ENCODE assay signal across 8 cellular contexts in the genomic region with DNA sequence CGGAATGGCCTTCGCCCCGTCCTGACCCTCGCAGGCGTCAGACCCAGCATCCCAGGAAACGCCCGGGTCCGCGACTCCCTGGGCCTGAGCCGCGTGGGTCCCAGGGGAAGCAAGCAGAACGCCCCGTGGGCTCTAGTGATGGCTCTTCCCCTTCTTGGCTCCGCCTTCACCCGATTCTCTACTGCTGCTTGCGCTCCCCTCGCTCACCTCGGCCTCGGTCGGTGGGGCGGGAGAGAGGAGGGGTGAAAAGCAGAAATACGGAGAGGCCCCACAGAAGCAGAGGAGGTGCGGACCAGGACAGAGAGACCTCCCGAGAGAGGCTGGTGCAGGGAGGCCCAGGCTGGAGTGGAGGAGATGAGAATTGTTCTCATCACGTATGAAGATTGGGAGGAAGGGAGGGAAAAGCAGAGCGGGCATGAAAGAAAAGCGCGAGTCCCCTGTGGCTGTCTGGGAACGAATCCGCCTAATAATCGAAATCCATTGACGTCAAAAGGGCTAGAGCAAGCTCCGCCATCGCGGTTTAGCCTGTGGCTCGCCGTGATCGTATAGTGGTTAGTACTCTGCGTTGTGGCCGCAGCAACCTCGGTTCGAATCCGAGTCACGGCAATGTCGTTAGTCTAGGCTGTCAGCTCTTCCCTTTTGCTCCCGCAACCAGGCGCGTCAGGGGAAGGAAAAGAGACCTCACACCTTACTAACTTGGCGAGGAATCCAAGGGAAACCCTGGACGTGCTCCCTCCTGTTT.
A peak's percentile ranks its signal among the peaks of the same experiment; 100 is the strongest.
DNase-seq lines count a peak whose midpoint lies in the region; ATAC-seq and TF ChIP-seq lines count a peak whose summit lies in the region.
"Not testable (repeated sequence)": the region's sequence is repeated elsewhere in the genome, so short reads cannot be mapped to it uniquely, and the experiment has no call there.

No MANE protein-coding gene starts in this region.

- H4K8ac ChIP-seq in mesenchymal stem cell (ENCODE audit: low read length), result not testable (repeated sequence)

- H3K9me3 Mint-ChIP-seq in activated naive CD8-positive, alpha-beta T cell treated with anti-CD3 and anti-CD28 coated beads, Interleukin-2, amount 50 U/mL, for 24 hours, result not testable (repeated sequence)

- peaks cover 16% of the 10 kb centered on the region for H3K4me1 Mint-ChIP-seq in activated naive CD8-positive, alpha-beta T cell treated with anti-CD3 and anti-CD28 coated beads, Interleukin-2, amount 50 U/mL, for 24 hours

- H3K4ac ChIP-seq in mesenchymal stem cell (ENCODE audit: low read depth in 1 of 2, low read length in 2 of 2), result not testable (repeated sequence)

- ATAC-seq in GM21360 (IDR thresholded peaks at IDR 0.05; ENCODE audit: unreplicated experiment), result peak; percentile 75
- peak; percentile 49 for ATAC-seq in HG03025 (IDR thresholded peaks at IDR 0.05; ENCODE audit: low FRiP score, unreplicated experiment)
- peak; percentile 80 for ATAC-seq in activated naive CD8-positive, alpha-beta T cell treated with anti-CD3 and anti-CD28 coated beads, Interleukin-2, amount 50 U/mL, for 24 hours

- not testable (repeated sequence) for TF ChIP-seq POLR2A in Peyer's patch (IDR thresholded peaks at IDR 0.05)

- not testable (repeated sequence) for DNase-seq in Peyer's patch; activated naive CD8-positive, alpha-beta T cell treated with anti-CD3 and anti-CD28 coated beads, Interleukin-2, amount 50 U/mL, for 24 hours; fibroblast of pulmonary artery (ENCODE audit: low read depth); mesenchymal stem cell

- H2BK5ac ChIP-seq in mesenchymal stem cell (ENCODE audit: low read depth, low read length, poor library complexity, severe bottlenecking), result not testable (repeated sequence)

- H3K36me3 Mint-ChIP-seq in activated naive CD8-positive, alpha-beta T cell treated with anti-CD3 and anti-CD28 coated beads, Interleukin-2, amount 50 U/mL, for 24 hours (ENCODE audit: low read depth), result not testable (repeated sequence)

- H4K91ac ChIP-seq in mesenchymal stem cell (ENCODE audit: low read length), result not testable (repeated sequence)

- H3K27me3 ChIP-seq in BLaER1 treated with 17β-estradiol and CSF1 and Interleukin-3, amounts not matched to agents 10 nM and 100 nM; Peyer's patch; mesenchymal stem cell (ENCODE audit: control insufficient read depth in 1 of 2, insufficient read depth in 1 of 2, low read length in 2 of 2): not testable (repeated sequence)
- peaks cover 5 to 11% (median 8%) of the 10 kb centered on the region in 3 donors for H3K27me3 ChIP-seq in skeletal muscle tissue (ENCODE audit: control insufficient read depth in 3 of 3, insufficient read depth in 3 of 3, low read length in 3 of 3)

- not testable (repeated sequence) for H2AK5ac ChIP-seq in mesenchymal stem cell (ENCODE audit: low read length, severe bottlenecking)

- not testable (repeated sequence) for H3K9ac ChIP-seq in BLaER1 treated with 17β-estradiol and CSF1 and Interleukin-3, amounts not matched to agents 10 nM and 100 nM; skeletal muscle tissue (ENCODE audit: low read depth in 1 of 3, low read length in 3 of 3)
- peak overlapping the region; percentile 62 for H3K9ac ChIP-seq in mesenchymal stem cell (ENCODE audit: low read length)

- H3K4me3 Mint-ChIP-seq in activated naive CD8-positive, alpha-beta T cell treated with anti-CD3 and anti-CD28 coated beads, Interleukin-2, amount 50 U/mL, for 24 hours, result peak overlapping the region; percentile 79

- not testable (repeated sequence) for H3K79me1 ChIP-seq in mesenchymal stem cell (replicated peaks; ENCODE audit: low read length, poor library complexity, severe bottlenecking)

- peak overlapping the region in 10 of 11 experiments; percentile 13 to 75 (median 48); a peak in 13 of 22 replicates for H3K4me2 ChIP-seq in BLaER1 treated with 17β-estradiol and CSF1 and Interleukin-3, amounts not matched to agents 10 nM and 100 nM
- H3K4me2 ChIP-seq in mesenchymal stem cell (ENCODE audit: low read length, poor library complexity, severe bottlenecking), result peak overlapping the region; percentile 69

- not testable (repeated sequence) for H3K4me1 ChIP-seq in BLaER1 treated with 17β-estradiol and CSF1 and Interleukin-3, amounts not matched to agents 10 nM and 100 nM; Peyer's patch; mesenchymal stem cell (ENCODE audit: control insufficient read depth, insufficient read depth, low read depth, low read length); skeletal muscle tissue (ENCODE audit: control insufficient read depth in 3 of 3, insufficient read depth in 3 of 3, low read length in 3 of 3)

- H3K27me3 Mint-ChIP-seq in activated naive CD8-positive, alpha-beta T cell treated with anti-CD3 and anti-CD28 coated beads, Interleukin-2, amount 50 U/mL, for 24 hours, result peaks cover 33% of the 10 kb centered on the region

- TF ChIP-seq CTCF in Peyer's patch (IDR thresholded peaks at IDR 0.05); fibroblast of pulmonary artery (IDR thresholded peaks at IDR 0.05; ENCODE audit: low read length, missing control alignments): not testable (repeated sequence)

- not testable (repeated sequence) for H3K9me3 ChIP-seq in BLaER1 treated with 17β-estradiol and CSF1 and Interleukin-3, amounts not matched to agents 10 nM and 100 nM (replicated peaks in 1 of 11); Peyer's patch; mesenchymal stem cell (ENCODE audit: control insufficient read depth, low read length); skeletal muscle tissue (ENCODE audit: control insufficient read depth in 3 of 3, low read length in 3 of 3)

- not testable (repeated sequence) for H3K23ac ChIP-seq in mesenchymal stem cell (ENCODE audit: low read length in 2 of 2)

- H2BK120ac ChIP-seq in mesenchymal stem cell (ENCODE audit: low read depth, low read length), result not testable (repeated sequence)

- H3K14ac ChIP-seq in mesenchymal stem cell (ENCODE audit: low read length in 2 of 2), result not testable (repeated sequence)

- not testable (repeated sequence) for H2AFZ ChIP-seq in mesenchymal stem cell (ENCODE audit: low read depth, low read length)

- peak overlapping the region in 5 of 10 experiments; percentile 3 to 51 (median 33); a peak in 4 of 20 replicates for H3K4me3 ChIP-seq in BLaER1 treated with 17β-estradiol and CSF1 and Interleukin-3, amounts not matched to agents 10 nM and 100 nM
- H3K4me3 ChIP-seq in Peyer's patch (peak overlapping the region in 3 of 4 donors; percentile 31 to 34 (median 32)), fibroblast of pulmonary artery (replicated peaks; ENCODE audit: low read depth, low read length) (peak overlapping the region; percentile 46), mesenchymal stem cell (ENCODE audit: insufficient read depth in 1 of 2, low read depth in 1 of 2, low read length in 2 of 2) (peak overlapping the region; percentile 39 to 78), skeletal muscle tissue (ENCODE audit: low read length in 3 of 3) (peak overlapping the region in 2 of 3 donors; percentile 22 to 63)

- peak overlapping the region; percentile 90 for H3K27ac Mint-ChIP-seq in activated naive CD8-positive, alpha-beta T cell treated with anti-CD3 and anti-CD28 coated beads, Interleukin-2, amount 50 U/mL, for 24 hours

- not testable (repeated sequence) for H3K18ac ChIP-seq in mesenchymal stem cell (ENCODE audit: low read depth in 1 of 2, low read length in 2 of 2)

- not testable (repeated sequence) for H3K36me3 ChIP-seq in BLaER1 treated with 17β-estradiol and CSF1 and Interleukin-3, amounts not matched to agents 10 nM and 100 nM; Peyer's patch; mesenchymal stem cell (ENCODE audit: control insufficient read depth in 1 of 2, insufficient read depth in 2 of 2, low read depth in 1 of 2, low read length in 2 of 2); skeletal muscle tissue (ENCODE audit: control insufficient read depth in 3 of 3, insufficient read depth in 3 of 3, low read length in 3 of 3)

- H4K20me1 ChIP-seq in BLaER1 treated with 17β-estradiol and CSF1 and Interleukin-3, amounts not matched to agents 10 nM and 100 nM, result not testable (repeated sequence)

- H2BK15ac ChIP-seq in mesenchymal stem cell (ENCODE audit: low read depth, poor library complexity, severe bottlenecking), result not testable (repeated sequence)

- no CpG with 5 or more reads among the region's 50 CpGs for WGBS in mesenchymal stem cell

- H2BK12ac ChIP-seq in mesenchymal stem cell (ENCODE audit: low read length in 2 of 2), result not testable (repeated sequence)

- H3K27ac ChIP-seq in BLaER1 treated with 17β-estradiol and CSF1 and Interleukin-3, amounts not matched to agents 10 nM and 100 nM; Peyer's patch; mesenchymal stem cell (ENCODE audit: low read length, poor library complexity, severe bottlenecking); skeletal muscle tissue (ENCODE audit: low read depth, low read length): not testable (repeated sequence)
